In genomic region chr11:82960000-82960778, GRCh38 we compare ENCODE assay signal across 8 cellular contexts. TPM values are rescaled to one million over a fixed set of nuclear protein-coding genes. Genes with fewer than 3 reads are reported as not detected.
DNase-seq lines count a peak whose midpoint lies in the region; ATAC-seq and TF ChIP-seq lines count a peak whose summit lies in the region.

No MANE protein-coding gene starts in this region.

- H3K9me3 ChIP-seq in duodenal mucosa (ENCODE audit: control insufficient read depth in 1 of 2, low read length in 2 of 2) (no peaks in the 10 kb centered on the region), heart left ventricle (peaks cover 0 to 4% (median 0%) of the 10 kb centered on the region in 12 donors)

- H3K27ac ChIP-seq in duodenal mucosa (ENCODE audit: low read depth, low read length): peak overlapping the region; percentile 7
- H3K27ac ChIP-seq in heart left ventricle: peak overlapping the region in 1 of 12 donors; percentile 54

- H3K9ac ChIP-seq in duodenal mucosa (ENCODE audit: low read depth in 1 of 2, low read length in 2 of 2): peak overlapping the region in 1 of 2 donors; percentile 2

- H3K4me1 ChIP-seq in duodenal mucosa (ENCODE audit: control insufficient read depth in 1 of 2, insufficient read depth in 2 of 2, low read length in 2 of 2) (peaks cover 3 to 8% of the 10 kb centered on the region in 2 donors), heart left ventricle (peaks cover 0 to 3% (median 0%) of the 10 kb centered on the region in 12 donors)

- H3K36me3 ChIP-seq in duodenal mucosa (ENCODE audit: control insufficient read depth in 1 of 2, insufficient read depth in 2 of 2, low read length in 2 of 2) (no peaks in the 10 kb centered on the region), heart left ventricle (no peaks in the 10 kb centered on the region)

- no peak for TF ChIP-seq CTCF in heart left ventricle (IDR thresholded peaks at IDR 0.05)

- 61 to 69% (median 65%) methylated on average over 5 of the region's 5 CpGs for whole genome bisulfite sequencing in heart left ventricle, 4 donors

- ATAC-seq in GM18505 (IDR thresholded peaks at IDR 0.05; ENCODE audit: unreplicated experiment) (peak; percentile 83), GM21381 (IDR thresholded peaks at IDR 0.05; ENCODE audit: unreplicated experiment) (peak; percentile 94), HG03469 (IDR thresholded peaks at IDR 0.05; ENCODE audit: unreplicated experiment) (peak; percentile 79), heart left ventricle (no peak)

- H3K4me3 ChIP-seq in duodenal mucosa (ENCODE audit: low read depth in 1 of 2, low read length in 2 of 2): no peak overlapping the region
- H3K4me3 ChIP-seq in heart left ventricle: no peak overlapping the region

- in situ Hi-C loops in ACHN (cut with HindIII; ENCODE audit: low pct_ligation_motif_present, low pct_unique_long_range_greater_than_20kb, low sequenced_read_pairs): no loop called here

- H3K27me3 ChIP-seq in duodenal mucosa (ENCODE audit: control insufficient read depth in 1 of 2, insufficient read depth in 2 of 2, low read length in 2 of 2): no peaks in the 10 kb centered on the region
- no peaks in the 10 kb centered on the region for H3K27me3 ChIP-seq in heart left ventricle

- no peak for DNase-seq in heart left ventricle
- no peak for DNase-seq in GM03348 (ENCODE audit: low spot score)
- no peak for DNase-seq in ACHN
- no peak for DNase-seq in stimulated activated CD4-positive, alpha-beta T cell treated with anti-CD3 and anti-CD28 coated beads, Interleukin-2, amount 100 ng/mL, for 48 hours

- intact Hi-C loops in heart left ventricle (cut with DNase I): no loop called here

- no peak for TF ChIP-seq POLR2A in GM18505 (IDR thresholded peaks at IDR 0.05; ENCODE audit: borderline replicate concordance, extremely low read depth, insufficient read depth, insufficient read length)
- TF ChIP-seq POLR2A in heart left ventricle (IDR thresholded peaks at IDR 0.05): no peak

RNA-seq across cellular contexts. Expression of gene DDIAS, which starts 58.7 kb away (rescaled TPM):
- 1 to 10 TPM in 3 of 9 donors, under 1 TPM in 5, not detected in 1; 0.18 to 3.5 (median 0.73) TPM for total RNA-seq in heart left ventricle
- under 1 TPM; 0.08 to 0.55 TPM for polyA plus RNA-seq in heart left ventricle

RNA-seq across cellular contexts. Expression of gene PRCP, which starts 60.0 kb away (rescaled TPM):
- 10 to 100 TPM; 29.7 to 99.4 (median 44.0) TPM for total RNA-seq in heart left ventricle
- polyA plus RNA-seq in heart left ventricle: 10 to 100 TPM; 21.2 to 44.0 TPM

Comparison
In these comparisons a context has a peak if more than half of its experiments do, and no peak if none do; other contexts are left out.
1. ATAC-seq: peak in GM18505 (single experiment), GM21381 (single experiment) and HG03469 (single experiment); none in heart left ventricle (0 of 4).